Comparison of ENCODE assay signal across 1 cellular context in genomic region chr17:43667506-43668438, GRCh38.
A peak's percentile ranks its signal among the peaks of the same experiment; 100 is the strongest.
TF ChIP-seq lines count a peak whose summit lies in the region.

No MANE protein-coding gene starts in this region.

TF ChIP-seq in endothelial cell of umbilical vein, 7 proteins besides CTCF, POLR2A, EP300 and RAD21:
- no peak for TF ChIP-seq POLR2AphosphoS5 (IDR thresholded peaks at IDR 0.05; ENCODE audit: insufficient read depth, low read depth, low read length)
- TF ChIP-seq MAX (IDR thresholded peaks at IDR 0.05; ENCODE audit: insufficient read depth, insufficient read length) = no peak
- no peak for TF ChIP-seq MYC (IDR thresholded peaks at IDR 0.05; ENCODE audit: low read depth, low read length)
- TF ChIP-seq GATA2 (IDR thresholded peaks at IDR 0.05; ENCODE audit: insufficient read depth, insufficient read length, low read depth, low read length) = no peak
- peak; percentile 44 for TF ChIP-seq FOS (IDR thresholded peaks at IDR 0.05; ENCODE audit: borderline replicate concordance, insufficient read depth, low read length)
- no peak for TF ChIP-seq EZH2 (IDR thresholded peaks at IDR 0.05; ENCODE audit: borderline replicate concordance, low read depth, low read length, severe bottlenecking)
- no peak for TF ChIP-seq JUN (IDR thresholded peaks at IDR 0.05; ENCODE audit: borderline replicate concordance, insufficient read depth, insufficient read length, low read depth)
